ENCODE assay signal across 20 cellular contexts in genomic region chr20:40314278-40314677, GRCh38.
"Had no signal": no experiment of that assay in that cellular context is flagged by ENCODE, and none has a peak within 500 bp of the region (broad histone marks: within the 10 kb centered on the region; RNA-seq: fewer than 3 reads in every experiment).

No MANE protein-coding gene starts in this region.

- ATAC-seq: activated CD4-positive, alpha-beta T cell treated with anti-CD3 and anti-CD28 coated beads for 36 hours; activated CD8-positive, alpha-beta memory T cell treated with anti-CD3 and anti-CD28 coated beads, Interleukin-2, amount 10 ng/mL, durations not matched to agents 7 days and 5 days; activated T-helper 17 cell treated with anti-CD3 and anti-CD28 coated beads, Interleukin-2, amount 50 U/mL, for 72 hours; left lung; naive thymus-derived CD8-positive, alpha-beta T cell; stimulated activated effector memory CD8-positive, alpha-beta T cell treated with anti-CD3 and anti-CD28 coated beads, Interleukin-12 subunit alpha, Interleukin-12 subunit beta, amount 100 ng/mL, for 72 hours; WTC11 had no signal

- H3K4me3 ChIP-seq: coronary artery, left lung, ovary, sigmoid colon, stomach had no signal

- H3K36me3 Mint-ChIP-seq: activated CD4-positive, alpha-beta memory T cell treated with anti-CD3 and anti-CD28 coated beads for 36 hours; activated CD8-positive, alpha-beta memory T cell treated with anti-CD3 and anti-CD28 coated beads, Interleukin-2, amount 10 ng/mL, durations not matched to agents 7 days and 5 days; naive thymus-derived CD8-positive, alpha-beta T cell; stimulated activated effector memory CD8-positive, alpha-beta T cell treated with anti-CD3 and anti-CD28 coated beads, Interleukin-12 subunit alpha, Interleukin-12 subunit beta, amount 100 ng/mL, for 72 hours; WTC11 had no signal

- H3K4me1 ChIP-seq: left lung, sigmoid colon, stomach had no signal

- H3K4me3 Mint-ChIP-seq: activated CD4-positive, alpha-beta memory T cell treated with anti-CD3 and anti-CD28 coated beads for 36 hours; activated CD4-positive, alpha-beta T cell treated with anti-CD3 and anti-CD28 coated beads for 36 hours; activated CD8-positive, alpha-beta memory T cell treated with anti-CD3 and anti-CD28 coated beads, Interleukin-2, amount 10 ng/mL, durations not matched to agents 7 days and 5 days; activated naive CD4-positive, alpha-beta T cell treated with anti-CD3 and anti-CD28 coated beads for 36 hours; activated T-helper 17 cell treated with anti-CD3 and anti-CD28 coated beads, Interleukin-2, amount 50 U/mL, for 72 hours; naive thymus-derived CD8-positive, alpha-beta T cell; stimulated activated effector memory CD8-positive, alpha-beta T cell treated with anti-CD3 and anti-CD28 coated beads, Interleukin-12 subunit alpha, Interleukin-12 subunit beta, amount 100 ng/mL, for 72 hours; WTC11 had no signal

- H3K9me3 ChIP-seq: left lung, ovary, sigmoid colon, stomach had no signal

- FAIRE-seq: kidney, TTC549 had no signal

- H3K27ac Mint-ChIP-seq: activated CD4-positive, alpha-beta memory T cell treated with anti-CD3 and anti-CD28 coated beads for 36 hours; activated CD4-positive, alpha-beta T cell treated with anti-CD3 and anti-CD28 coated beads for 36 hours; activated CD8-positive, alpha-beta memory T cell treated with anti-CD3 and anti-CD28 coated beads, Interleukin-2, amount 10 ng/mL, durations not matched to agents 7 days and 5 days; activated naive CD4-positive, alpha-beta T cell treated with anti-CD3 and anti-CD28 coated beads for 36 hours; activated T-helper 17 cell treated with anti-CD3 and anti-CD28 coated beads, Interleukin-2, amount 50 U/mL, for 72 hours; stimulated activated effector memory CD8-positive, alpha-beta T cell treated with anti-CD3 and anti-CD28 coated beads, Interleukin-12 subunit alpha, Interleukin-12 subunit beta, amount 100 ng/mL, for 72 hours; WTC11 had no signal

- H3K27ac ChIP-seq: brain microvascular endothelial cell, left lung, ovary, sigmoid colon, stomach had no signal

- H3K4me1 Mint-ChIP-seq: activated CD4-positive, alpha-beta T cell treated with anti-CD3 and anti-CD28 coated beads for 36 hours; activated CD8-positive, alpha-beta memory T cell treated with anti-CD3 and anti-CD28 coated beads, Interleukin-2, amount 10 ng/mL, durations not matched to agents 7 days and 5 days; activated T-helper 17 cell treated with anti-CD3 and anti-CD28 coated beads, Interleukin-2, amount 50 U/mL, for 72 hours; naive thymus-derived CD8-positive, alpha-beta T cell; stimulated activated effector memory CD8-positive, alpha-beta T cell treated with anti-CD3 and anti-CD28 coated beads, Interleukin-12 subunit alpha, Interleukin-12 subunit beta, amount 100 ng/mL, for 72 hours had no signal

- DNase-seq: activated CD4-positive, alpha-beta memory T cell treated with anti-CD3 and anti-CD28 coated beads for 36 hours; activated CD4-positive, alpha-beta T cell treated with anti-CD3 and anti-CD28 coated beads for 36 hours; activated CD8-positive, alpha-beta memory T cell treated with anti-CD3 and anti-CD28 coated beads, Interleukin-2, amount 10 ng/mL, durations not matched to agents 7 days and 5 days; activated naive CD4-positive, alpha-beta T cell treated with anti-CD3 and anti-CD28 coated beads for 36 hours; brain microvascular endothelial cell; effector CD8-positive, alpha-beta T cell; foreskin fibroblast; kidney; left lung; mesendoderm; naive thymus-derived CD8-positive, alpha-beta T cell; ovary; sigmoid colon; stimulated activated CD4-positive, alpha-beta T cell treated with anti-CD3 and anti-CD28 coated beads, Interleukin-4, amount 100 ng/mL, for 24 hours; stomach had no signal

- H3K27me3 Mint-ChIP-seq: activated CD4-positive, alpha-beta memory T cell treated with anti-CD3 and anti-CD28 coated beads for 36 hours; activated CD8-positive, alpha-beta memory T cell treated with anti-CD3 and anti-CD28 coated beads, Interleukin-2, amount 10 ng/mL, durations not matched to agents 7 days and 5 days; activated T-helper 17 cell treated with anti-CD3 and anti-CD28 coated beads, Interleukin-2, amount 50 U/mL, for 72 hours had no signal

- H3K9me3 Mint-ChIP-seq: activated CD4-positive, alpha-beta memory T cell treated with anti-CD3 and anti-CD28 coated beads for 36 hours; activated naive CD4-positive, alpha-beta T cell treated with anti-CD3 and anti-CD28 coated beads for 36 hours; activated T-helper 17 cell treated with anti-CD3 and anti-CD28 coated beads, Interleukin-2, amount 50 U/mL, for 72 hours had no signal

- H3K27me3 ChIP-seq: brain microvascular endothelial cell, left lung, ovary, sigmoid colon, stomach had no signal

- H3K36me3 ChIP-seq: brain microvascular endothelial cell, left lung, ovary, sigmoid colon, stomach had no signal
